14 cellular contexts compared by ENCODE assay signal in genomic region chr2:219987830-219988229, GRCh38.
A peak's percentile ranks its signal among the peaks of the same experiment; 100 is the strongest.
DNase-seq lines count a peak whose midpoint lies in the region; ATAC-seq and TF ChIP-seq lines count a peak whose summit lies in the region.
"Had no signal": no experiment of that assay in that cellular context is flagged by ENCODE, and none has a peak within 500 bp of the region (broad histone marks: within the 10 kb centered on the region; RNA-seq: fewer than 3 reads in every experiment).

No MANE protein-coding gene starts in this region.

- H3K4me1 ChIP-seq in SJSA1 (replicated peaks) (peaks cover 21% of the 10 kb centered on the region), MM.1S (ENCODE audit: low read length) (no peaks in the 10 kb centered on the region)

- no peaks in the 10 kb centered on the region for H3K36me3 Mint-ChIP-seq in stimulated activated effector memory CD8-positive, alpha-beta T cell treated with anti-CD3 and anti-CD28 coated beads, Interleukin-12 subunit alpha, Interleukin-12 subunit beta, amount 100 ng/mL, for 72 hours

- peak; percentile 38 for ATAC-seq in stimulated activated effector memory CD8-positive, alpha-beta T cell treated with anti-CD3 and anti-CD28 coated beads, Interleukin-12 subunit alpha, Interleukin-12 subunit beta, amount 100 ng/mL, for 72 hours
- ATAC-seq in GM19324 (IDR thresholded peaks at IDR 0.05; ENCODE audit: low FRiP score, unreplicated experiment) = no peak

- no peak overlapping the region for H3K4me3 ChIP-seq in SJSA1
- H3K4me3 ChIP-seq in fibroblast of mammary gland (ENCODE audit: control insufficient read depth, low read depth, low read length) = no peak overlapping the region
- H3K4me3 ChIP-seq in MM.1S (ENCODE audit: low read length) = no peak overlapping the region

- no peak overlapping the region for H3K4me2 ChIP-seq in MM.1S (ENCODE audit: low read depth, low read length)

- H2AFZ ChIP-seq in MM.1S (ENCODE audit: low read length) = no peak overlapping the region

- H3K9me3 ChIP-seq in SJSA1 (replicated peaks) (peaks cover 6% of the 10 kb centered on the region; the same call in 1 of the 2 replicates), MM.1S (replicated peaks; ENCODE audit: insufficient read depth, low read length) (no peaks in the 10 kb centered on the region)

- H3F3A ChIP-seq in MM.1S (ENCODE audit: insufficient read depth, low read length) = no peaks in the 10 kb centered on the region

- no peak overlapping the region for H3K4me3 Mint-ChIP-seq in stimulated activated effector memory CD8-positive, alpha-beta T cell treated with anti-CD3 and anti-CD28 coated beads, Interleukin-12 subunit alpha, Interleukin-12 subunit beta, amount 100 ng/mL, for 72 hours
- H3K4me3 Mint-ChIP-seq: nephron had no signal

- H3K79me2 ChIP-seq in MM.1S (ENCODE audit: low read length) = no peaks in the 10 kb centered on the region

- H3K9me2 ChIP-seq in MM.1S (replicated peaks; ENCODE audit: insufficient read depth, low read length) = no peaks in the 10 kb centered on the region

- no peaks in the 10 kb centered on the region for H3K4me1 Mint-ChIP-seq in stimulated activated effector memory CD8-positive, alpha-beta T cell treated with anti-CD3 and anti-CD28 coated beads, Interleukin-12 subunit alpha, Interleukin-12 subunit beta, amount 100 ng/mL, for 72 hours

- H3K36me3 ChIP-seq in SJSA1 = no peaks in the 10 kb centered on the region
- no peaks in the 10 kb centered on the region for H3K36me3 ChIP-seq in MM.1S (replicated peaks; ENCODE audit: insufficient read depth, low read length)

- H3K9me3 Mint-ChIP-seq in stimulated activated effector memory CD8-positive, alpha-beta T cell treated with anti-CD3 and anti-CD28 coated beads, Interleukin-12 subunit alpha, Interleukin-12 subunit beta, amount 100 ng/mL, for 72 hours = no peaks in the 10 kb centered on the region
- H3K9me3 Mint-ChIP-seq: nephron had no signal

- H3K27ac Mint-ChIP-seq in stimulated activated effector memory CD8-positive, alpha-beta T cell treated with anti-CD3 and anti-CD28 coated beads, Interleukin-12 subunit alpha, Interleukin-12 subunit beta, amount 100 ng/mL, for 72 hours = no peak overlapping the region
- H3K27ac Mint-ChIP-seq: nephron had no signal

- TF ChIP-seq CTCF in fibroblast of mammary gland (conservative IDR thresholded peaks at IDR 0.05; ENCODE audit: control insufficient read depth, insufficient read depth, low read depth, low read length) (no peak), MM.1S (IDR thresholded peaks at IDR 0.05; ENCODE audit: low read length) (no peak)

- peak overlapping the region; percentile 47 for H3K27ac ChIP-seq in SJSA1
- no peak overlapping the region for H3K27ac ChIP-seq in MM.1S (ENCODE audit: low read length)

- H4K20me1 ChIP-seq in MM.1S (ENCODE audit: insufficient read depth, low read length) = no peaks in the 10 kb centered on the region

- H3K27me3 ChIP-seq in SJSA1 (replicated peaks) (no peaks in the 10 kb centered on the region), MM.1S (replicated peaks; ENCODE audit: insufficient read depth, low read length) (no peaks in the 10 kb centered on the region)

- no peak overlapping the region for H3K9ac ChIP-seq in MM.1S (ENCODE audit: low read length)

- DNase-seq in HCEC 1CT (peak; percentile 93), SJSA1 (ENCODE audit: low read depth in 1 of 2, low spot score in 2 of 2) (peak; percentile 53 to 59), fibroblast of mammary gland (ENCODE audit: low read depth) (peak; percentile 99), COR-L47 (lab: John Stamatoyannopoulos, UW) (no peak), MM.1S (no peak)
- no peak for DNase-seq in stimulated activated effector memory CD8-positive, alpha-beta T cell treated with anti-CD3 and anti-CD28 coated beads, Interleukin-12 subunit alpha, Interleukin-12 subunit beta, amount 100 ng/mL, for 72 hours (ENCODE audit: low spot score in 2 of 2)
- DNase-seq: activated CD4-positive, alpha-beta T cell treated with anti-CD3 and anti-CD28 coated beads for 1 hour; activated gamma-delta T cell treated with Interleukin-2 at 50 U/mL for 16 hours; NCI-H1930; Right ventricle myocardium superior; stimulated activated CD4-positive, alpha-beta T cell treated with anti-CD3 and anti-CD28 coated beads, Interleukin-15, amount 100 ng/mL, for 24 hours; stimulated activated naive CD4-positive, alpha-beta T cell had no signal

Comparison
In these comparisons a context has a peak if more than half of its experiments do, and no peak if none do; other contexts are left out.
1. DNase-seq: peak in HCEC 1CT (single experiment), SJSA1 (2 of 2) and fibroblast of mammary gland (single experiment); none in stimulated activated effector memory CD8-positive, alpha-beta T cell treated with anti-CD3 and anti-CD28 coated beads, Interleukin-12 subunit alpha, Interleukin-12 subunit beta, amount 100 ng/mL, for 72 hours (0 of 2), COR-L47 (single experiment) and MM.1S (single experiment).